In the genomic region with DNA sequence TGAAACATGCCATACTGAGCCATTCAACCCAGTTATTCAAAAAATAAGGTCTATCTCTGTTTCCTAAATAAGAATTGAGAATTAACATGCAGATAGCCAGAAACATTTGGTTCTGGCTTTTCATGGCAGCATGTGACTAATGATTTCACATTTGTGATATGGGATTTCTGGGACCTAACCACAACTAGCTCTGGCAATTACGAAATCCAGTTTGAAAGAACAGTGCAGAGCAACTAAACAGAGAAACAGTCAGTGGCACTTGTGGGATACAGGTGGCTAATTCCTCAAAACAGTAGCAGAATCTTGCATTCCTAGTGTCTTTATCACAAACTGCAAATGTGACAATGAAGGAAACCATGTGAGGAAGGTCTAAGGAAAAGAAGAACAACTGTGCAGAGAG, we compare ENCODE assay signal across 14 cellular contexts.
A peak's percentile ranks its signal among the peaks of the same experiment; 100 is the strongest.
DNase-seq lines count a peak whose midpoint lies in the region; ATAC-seq and TF ChIP-seq lines count a peak whose summit lies in the region.
"Had no signal": no experiment of that assay in that cellular context is flagged by ENCODE, and none has a peak within 500 bp of the region (broad histone marks: within the 10 kb centered on the region; RNA-seq: fewer than 3 reads in every experiment).

No MANE protein-coding gene starts in this region.

- peaks cover 19% of the 10 kb centered on the region for H3K4me1 Mint-ChIP-seq in MCF 10A (ENCODE audit: insufficient read depth, unreplicated experiment)
- peaks cover 6% of the 10 kb centered on the region for H3K4me1 Mint-ChIP-seq in stimulated activated effector memory CD8-positive, alpha-beta T cell treated with anti-CD3 and anti-CD28 coated beads, Interleukin-12 subunit alpha, Interleukin-12 subunit beta, amount 100 ng/mL, for 72 hours
- H3K4me1 Mint-ChIP-seq: activated CD4-positive, alpha-beta T cell treated with anti-CD3 and anti-CD28 coated beads, Interleukin-2, amount 10 ng/mL, durations not matched to agents 24 days and 14 days had no signal

- H3K9me3 Mint-ChIP-seq in MCF 10A (ENCODE audit: unreplicated experiment): no peaks in the 10 kb centered on the region
- H3K9me3 Mint-ChIP-seq in stimulated activated effector memory CD8-positive, alpha-beta T cell treated with anti-CD3 and anti-CD28 coated beads, Interleukin-12 subunit alpha, Interleukin-12 subunit beta, amount 100 ng/mL, for 72 hours: no peaks in the 10 kb centered on the region

- no peak for TF ChIP-seq POLR2A in breast epithelium (IDR thresholded peaks at IDR 0.05)
- TF ChIP-seq POLR2A in tibial nerve (IDR thresholded peaks at IDR 0.05): no peak

- no peaks in the 10 kb centered on the region for H3K9me3 ChIP-seq in breast epithelium
- H3K9me3 ChIP-seq in SJSA1 (replicated peaks): no peaks in the 10 kb centered on the region
- H3K9me3 ChIP-seq in tibial nerve: no peaks in the 10 kb centered on the region
- H3K9me3 ChIP-seq: A549, sigmoid colon, SJCRH30 had no signal

- no peaks in the 10 kb centered on the region for H3K36me3 Mint-ChIP-seq in MCF 10A (ENCODE audit: insufficient read depth, unreplicated experiment)
- no peaks in the 10 kb centered on the region for H3K36me3 Mint-ChIP-seq in stimulated activated effector memory CD8-positive, alpha-beta T cell treated with anti-CD3 and anti-CD28 coated beads, Interleukin-12 subunit alpha, Interleukin-12 subunit beta, amount 100 ng/mL, for 72 hours
- H3K36me3 Mint-ChIP-seq: activated naive CD4-positive, alpha-beta T cell treated with anti-CD3 and anti-CD28 coated beads, Interleukin-2, amount 50 U/mL, for 72 hours had no signal

- H3K36me3 ChIP-seq in breast epithelium (no peaks in the 10 kb centered on the region), SJSA1 (no peaks in the 10 kb centered on the region), tibial nerve (no peaks in the 10 kb centered on the region)
- H3K36me3 ChIP-seq: sigmoid colon, SJCRH30 had no signal

- intact Hi-C loops in MCF 10A (cut with micrococcal nuclease) (loop anchor here (2.0 kb wide), 1 partner anchor 73 kb away; no protein-coding TSS in a partner anchor), breast epithelium (cut with DNase I; ENCODE audit: low total_unique reads) (no loop called here)

- H3K4me3 ChIP-seq in breast epithelium: no peak overlapping the region
- H3K4me3 ChIP-seq in SJSA1: no peak overlapping the region
- no peak overlapping the region for H3K4me3 ChIP-seq in fibroblast of villous mesenchyme (ENCODE audit: low read depth, low read length)
- H3K4me3 ChIP-seq in tibial nerve: no peak overlapping the region
- H3K4me3 ChIP-seq: A549, sigmoid colon, SJCRH30 had no signal

- CTCF ChIA-PET in MCF 10A (lab: Yijun Ruan, JAX): no interaction called here

- H3K27ac ChIP-seq in breast epithelium (no peak overlapping the region), SJSA1 (peak overlapping the region; percentile 26; the same call in 1 of the 2 replicates), tibial nerve (peak overlapping the region in 3 of 4 donors; percentile 32 to 80 (median 44))
- H3K27ac ChIP-seq: A549, sigmoid colon, SJCRH30 had no signal

- DNase-seq in MCF 10A (ENCODE audit: unreplicated experiment): peak; percentile 73
- DNase-seq in breast epithelium (ENCODE audit: low spot score in 2 of 2): no peak
- peak in 1 of 2 experiments; percentile 1 for DNase-seq in SJSA1 (ENCODE audit: low read depth in 1 of 2, low spot score in 2 of 2)
- DNase-seq in fibroblast of villous mesenchyme (ENCODE audit: low read depth): peak; percentile 88
- DNase-seq in tibial nerve (ENCODE audit: low spot score in 2 of 2): no peak
- no peak for DNase-seq in DMS79 (lab: John Stamatoyannopoulos, UW)
- no peak for DNase-seq in stimulated activated effector memory CD8-positive, alpha-beta T cell treated with anti-CD3 and anti-CD28 coated beads, Interleukin-12 subunit alpha, Interleukin-12 subunit beta, amount 100 ng/mL, for 72 hours (ENCODE audit: low spot score in 2 of 2)
- DNase-seq: activated CD4-positive, alpha-beta T cell treated with anti-CD3 and anti-CD28 coated beads, Interleukin-2, amount 10 ng/mL, durations not matched to agents 24 days and 14 days; left colon; sigmoid colon had no signal

- TF ChIP-seq EP300 in tibial nerve (IDR thresholded peaks at IDR 0.05): peak in 1 of 2 donors; percentile 16

- POLR2A ChIA-PET in MCF 10A (lab: Yijun Ruan, JAX): no interaction called here

- no peaks in the 10 kb centered on the region for H3K27me3 Mint-ChIP-seq in MCF 10A (ENCODE audit: insufficient read depth, unreplicated experiment)
- H3K27me3 Mint-ChIP-seq: activated CD4-positive, alpha-beta T cell treated with anti-CD3 and anti-CD28 coated beads, Interleukin-2, amount 10 ng/mL, durations not matched to agents 24 days and 14 days had no signal

- H3K4me1 ChIP-seq in breast epithelium (no peaks in the 10 kb centered on the region), SJSA1 (replicated peaks) (peaks cover 25% of the 10 kb centered on the region), tibial nerve (no peaks in the 10 kb centered on the region)
- H3K4me1 ChIP-seq: sigmoid colon had no signal

- no peak for ATAC-seq in stimulated activated effector memory CD8-positive, alpha-beta T cell treated with anti-CD3 and anti-CD28 coated beads, Interleukin-12 subunit alpha, Interleukin-12 subunit beta, amount 100 ng/mL, for 72 hours
- no peak for ATAC-seq in HG03196 (IDR thresholded peaks at IDR 0.05; ENCODE audit: unreplicated experiment)
- ATAC-seq: A549, left colon had no signal

- H3K27me3 ChIP-seq in breast epithelium (no peaks in the 10 kb centered on the region), SJSA1 (replicated peaks) (no peaks in the 10 kb centered on the region), tibial nerve (no peaks in the 10 kb centered on the region)
- H3K27me3 ChIP-seq: sigmoid colon, SJCRH30 had no signal

- TSS peak; percentile 88 for BruUV-seq in MCF 10A (replicated peaks; lab: Mats Ljungman, UMichigan)

- peak overlapping the region; percentile 43 for H3K27ac Mint-ChIP-seq in MCF 10A (ENCODE audit: low read depth, unreplicated experiment)
- no peak overlapping the region for H3K27ac Mint-ChIP-seq in stimulated activated effector memory CD8-positive, alpha-beta T cell treated with anti-CD3 and anti-CD28 coated beads, Interleukin-12 subunit alpha, Interleukin-12 subunit beta, amount 100 ng/mL, for 72 hours
- H3K27ac Mint-ChIP-seq: activated CD4-positive, alpha-beta T cell treated with anti-CD3 and anti-CD28 coated beads, Interleukin-2, amount 10 ng/mL, durations not matched to agents 24 days and 14 days; activated naive CD4-positive, alpha-beta T cell treated with anti-CD3 and anti-CD28 coated beads, Interleukin-2, amount 50 U/mL, for 72 hours had no signal

- TF ChIP-seq CTCF in MCF 10A (IDR thresholded peaks at IDR 0.05; ENCODE audit: unreplicated experiment): no peak
- TF ChIP-seq CTCF in breast epithelium (IDR thresholded peaks at IDR 0.05): no peak
- TF ChIP-seq CTCF in fibroblast of villous mesenchyme (IDR thresholded peaks at IDR 0.05; ENCODE audit: insufficient read depth, low read depth, low read length): no peak
- TF ChIP-seq CTCF in tibial nerve (IDR thresholded peaks at IDR 0.05): no peak

- peak overlapping the region; percentile 14 for H3K4me3 Mint-ChIP-seq in MCF 10A (ENCODE audit: unreplicated experiment)
- no peak overlapping the region for H3K4me3 Mint-ChIP-seq in stimulated activated effector memory CD8-positive, alpha-beta T cell treated with anti-CD3 and anti-CD28 coated beads, Interleukin-12 subunit alpha, Interleukin-12 subunit beta, amount 100 ng/mL, for 72 hours
- H3K4me3 Mint-ChIP-seq: activated CD4-positive, alpha-beta T cell treated with anti-CD3 and anti-CD28 coated beads, Interleukin-2, amount 10 ng/mL, durations not matched to agents 24 days and 14 days had no signal

- 70 to 76% methylated on average over 1 of the region's 1 CpG for WGBS in tibial nerve, 2 donors

Comparison
In these comparisons a context has a peak if more than half of its experiments do, and no peak if none do; other contexts are left out.
1. DNase-seq: peak in MCF 10A (single experiment) and fibroblast of villous mesenchyme (single experiment); none in breast epithelium (0 of 2), tibial nerve (0 of 2), DMS79 (single experiment) and stimulated activated effector memory CD8-positive, alpha-beta T cell treated with anti-CD3 and anti-CD28 coated beads, Interleukin-12 subunit alpha, Interleukin-12 subunit beta, amount 100 ng/mL, for 72 hours (0 of 2).
2. H3K27ac ChIP-seq: peak in SJSA1 (single experiment) and tibial nerve (3 of 4); none in breast epithelium (0 of 2).